Comparison of ENCODE assay signal across 1 cellular context in genomic region chr14:51884086-51884927, GRCh38.
TF ChIP-seq lines count a peak whose summit lies in the region.

No MANE protein-coding gene starts in this region.

TF ChIP-seq in GM12878, 131 proteins besides CTCF, POLR2A, EP300 and RAD21 (continued from another document):
- TF ChIP-seq MEF2A (IDR thresholded peaks at IDR 0.05; ENCODE audit: insufficient read depth, low read depth, low read length) (peak; percentile 35; the same call in 1 of the 2 replicates), SIN3A (IDR thresholded peaks at IDR 0.05; ENCODE audit: low read depth, low read length) (no peak), BCL11A (IDR thresholded peaks at IDR 0.05; ENCODE audit: low read depth, low read length) (peak; percentile 58), RAD51 (IDR thresholded peaks at IDR 0.05) (peak; percentile 61), ZNF274 (IDR thresholded peaks at IDR 0.05; ENCODE audit: insufficient read depth, insufficient read length) (no peak), MXI1 (IDR thresholded peaks at IDR 0.05; ENCODE audit: low read depth, low read length) (peak; percentile 76), NR2F1 (conservative IDR thresholded peaks at IDR 0.05) (peak; percentile 99), IKZF2 (IDR thresholded peaks at IDR 0.05) (peak; percentile 78 to 80; a peak in 3 of 4 replicates), POLR2AphosphoS5 (IDR thresholded peaks at IDR 0.05; ENCODE audit: low read length) (0 out of 2 replicates have a peak, but pooled peaks have one; percentile 48), PKNOX1 (IDR thresholded peaks at IDR 0.05) (peak; percentile 18; the same call in 1 of the 2 replicates), SPI1 (IDR thresholded peaks at IDR 0.05; ENCODE audit: borderline replicate concordance, insufficient read depth, low read depth, low read length) (peak; percentile 21; the same call in 1 of the 2 replicates), CBX3 (IDR thresholded peaks at IDR 0.05; ENCODE audit: borderline replicate concordance, low read depth) (no peak), DPF2 (IDR thresholded peaks at IDR 0.05) (peak; percentile 51; the same call in 1 of the 2 replicates), TCF12 (IDR thresholded peaks at IDR 0.05; ENCODE audit: low read depth, low read length) (0 out of 2 replicates have a peak, but pooled peaks have one; percentile 26), MAX (IDR thresholded peaks at IDR 0.05; ENCODE audit: low read depth, low read length) (no peak; the same call in 1 of the 2 replicates), IRF3 (IDR thresholded peaks at IDR 0.05) (no peak), BHLHE40 (IDR thresholded peaks at IDR 0.05; ENCODE audit: borderline replicate concordance in 1 of 2, low read depth in 2 of 2, low read length in 1 of 2) (peak; percentile 52 to 65; a peak in 2 of 4 replicates), MTA2 (IDR thresholded peaks at IDR 0.05; ENCODE audit: low read depth) (peak; percentile 87), CHD4 (IDR thresholded peaks at IDR 0.05) (no peak), ATF7 (IDR thresholded peaks at IDR 0.05; ENCODE audit: low read depth) (peak; percentile 71), RUNX3 (IDR thresholded peaks at IDR 0.05; ENCODE audit: low read length) (peak; percentile 78; the same call in 1 of the 2 replicates), TCF3 (IDR thresholded peaks at IDR 0.05; ENCODE audit: borderline replicate concordance, insufficient read depth, low read depth, low read length) (no peak), ETV6 (conservative IDR thresholded peaks at IDR 0.05 in 1 of 2, IDR thresholded peaks at IDR 0.05 in 1 of 2; ENCODE audit: borderline replicate concordance in 1 of 2, low read depth in 1 of 2) (peak in 1 of 2 experiments; percentile 47; a peak in 1 of 4 replicates), FOXM1 (IDR thresholded peaks at IDR 0.05; ENCODE audit: low read depth, low read length) (0 out of 2 replicates have a peak, but pooled peaks have one; percentile 43), NFIC (IDR thresholded peaks at IDR 0.05; ENCODE audit: low read depth, low read length) (peak; percentile 38; the same call in 1 of the 2 replicates), PAX5 (IDR thresholded peaks at IDR 0.05; ENCODE audit: borderline replicate concordance, low read depth, low read length) (peak; percentile 47; the same call in 1 of the 2 replicates), NBN (IDR thresholded peaks at IDR 0.05) (peak; percentile 78; the same call in 1 of the 2 replicates), CHD1 (IDR thresholded peaks at IDR 0.05; ENCODE audit: low read depth, low read length) (no peak), IKZF1 (conservative IDR thresholded peaks at IDR 0.05) (peak; percentile 75), CREB1 (IDR thresholded peaks at IDR 0.05; ENCODE audit: low read depth) (peak; percentile 56)
- TF ChIP-seq, protein P1, sequence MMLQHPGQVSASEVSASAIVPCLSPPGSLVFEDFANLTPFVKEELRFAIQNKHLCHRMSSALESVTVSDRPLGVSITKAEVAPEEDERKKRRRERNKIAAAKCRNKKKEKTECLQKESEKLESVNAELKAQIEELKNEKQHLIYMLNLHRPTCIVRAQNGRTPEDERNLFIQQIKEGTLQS (IDR thresholded peaks at IDR 0.05; ENCODE audit: borderline replicate concordance, extremely low read depth, low read depth, low read length), result no peak
- TF ChIP-seq, protein P2, sequence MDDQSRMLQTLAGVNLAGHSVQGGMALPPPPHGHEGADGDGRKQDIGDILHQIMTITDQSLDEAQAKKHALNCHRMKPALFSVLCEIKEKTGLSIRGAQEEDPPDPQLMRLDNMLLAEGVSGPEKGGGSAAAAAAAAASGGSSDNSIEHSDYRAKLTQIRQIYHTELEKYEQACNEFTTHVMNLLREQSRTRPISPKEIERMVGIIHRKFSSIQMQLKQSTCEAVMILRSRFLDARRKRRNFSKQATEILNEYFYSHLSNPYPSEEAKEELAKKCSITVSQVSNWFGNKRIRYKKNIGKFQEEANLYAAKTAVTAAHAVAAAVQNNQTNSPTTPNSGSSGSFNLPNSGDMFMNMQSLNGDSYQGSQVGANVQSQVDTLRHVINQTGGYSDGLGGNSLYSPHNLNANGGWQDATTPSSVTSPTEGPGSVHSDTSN (IDR thresholded peaks at IDR 0.05; ENCODE audit: insufficient replicate concordance, low read depth, low read length), result peak; percentile 32
- TF ChIP-seq, protein P3, sequence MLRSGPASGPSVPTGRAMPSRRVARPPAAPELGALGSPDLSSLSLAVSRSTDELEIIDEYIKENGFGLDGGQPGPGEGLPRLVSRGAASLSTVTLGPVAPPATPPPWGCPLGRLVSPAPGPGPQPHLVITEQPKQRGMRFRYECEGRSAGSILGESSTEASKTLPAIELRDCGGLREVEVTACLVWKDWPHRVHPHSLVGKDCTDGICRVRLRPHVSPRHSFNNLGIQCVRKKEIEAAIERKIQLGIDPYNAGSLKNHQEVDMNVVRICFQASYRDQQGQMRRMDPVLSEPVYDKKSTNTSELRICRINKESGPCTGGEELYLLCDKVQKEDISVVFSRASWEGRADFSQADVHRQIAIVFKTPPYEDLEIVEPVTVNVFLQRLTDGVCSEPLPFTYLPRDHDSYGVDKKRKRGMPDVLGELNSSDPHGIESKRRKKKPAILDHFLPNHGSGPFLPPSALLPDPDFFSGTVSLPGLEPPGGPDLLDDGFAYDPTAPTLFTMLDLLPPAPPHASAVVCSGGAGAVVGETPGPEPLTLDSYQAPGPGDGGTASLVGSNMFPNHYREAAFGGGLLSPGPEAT (IDR thresholded peaks at IDR 0.05; ENCODE audit: low read depth), result peak; percentile 57; the same call in 1 of the 2 replicates
- TF ChIP-seq, protein P4, sequence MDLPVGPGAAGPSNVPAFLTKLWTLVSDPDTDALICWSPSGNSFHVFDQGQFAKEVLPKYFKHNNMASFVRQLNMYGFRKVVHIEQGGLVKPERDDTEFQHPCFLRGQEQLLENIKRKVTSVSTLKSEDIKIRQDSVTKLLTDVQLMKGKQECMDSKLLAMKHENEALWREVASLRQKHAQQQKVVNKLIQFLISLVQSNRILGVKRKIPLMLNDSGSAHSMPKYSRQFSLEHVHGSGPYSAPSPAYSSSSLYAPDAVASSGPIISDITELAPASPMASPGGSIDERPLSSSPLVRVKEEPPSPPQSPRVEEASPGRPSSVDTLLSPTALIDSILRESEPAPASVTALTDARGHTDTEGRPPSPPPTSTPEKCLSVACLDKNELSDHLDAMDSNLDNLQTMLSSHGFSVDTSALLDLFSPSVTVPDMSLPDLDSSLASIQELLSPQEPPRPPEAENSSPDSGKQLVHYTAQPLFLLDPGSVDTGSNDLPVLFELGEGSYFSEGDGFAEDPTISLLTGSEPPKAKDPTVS (IDR thresholded peaks at IDR 0.05; ENCODE audit: low read depth, low read length), result no peak
